ENCODE assay signal across 24 cellular contexts in genomic region chr7:38409524-38409923, GRCh38.
"Had no signal": no experiment of that assay in that cellular context is flagged by ENCODE, and none has a peak within 500 bp of the region (broad histone marks: within the 10 kb centered on the region; RNA-seq: fewer than 3 reads in every experiment).

No MANE protein-coding gene starts in this region.

- ATAC-seq: foreskin keratinocyte; gastroesophageal sphincter; heart right ventricle; left colon; lower lobe of right lung; natural killer cell; pancreas; stimulated activated effector memory CD8-positive, alpha-beta T cell treated with anti-CD3 and anti-CD28 coated beads, Interleukin-12 subunit alpha, Interleukin-12 subunit beta, amount 100 ng/mL, for 72 hours had no signal

- H3K27ac ChIP-seq: coronary artery, esophagus muscularis mucosa, foreskin keratinocyte, gastroesophageal sphincter, heart right ventricle, lower lobe of right lung, neutrophil, pancreas, sigmoid colon, stomach, thyroid gland had no signal

- DNase-seq: dermis blood vessel endothelial cell; effector memory CD4-positive, alpha-beta T cell; foreskin keratinocyte; heart right ventricle; hippocampal formation; islet precursor cell; kidney glomerular epithelial cell; left colon; left ventricle myocardium superior; lower lobe of right lung; natural killer cell; pancreas; sigmoid colon; stimulated activated CD4-positive, alpha-beta T cell treated with anti-CD3 and anti-CD28 coated beads, Interleukin-2, amount 100 ng/mL, for 24 hours; stimulated activated CD4-positive, alpha-beta T cell treated with anti-CD3 and anti-CD28 coated beads, Interleukin-4, amount 100 ng/mL, for 24 hours; stimulated activated naive CD4-positive, alpha-beta T cell treated with Interleukin-2 at 50 U/mL for 16 hours; stomach had no signal

- H3K27me3 ChIP-seq: esophagus muscularis mucosa, foreskin keratinocyte, gastroesophageal sphincter, heart right ventricle, neutrophil, pancreas, sigmoid colon, stomach, thyroid gland had no signal

- FAIRE-seq: endothelial cell of umbilical vein, pancreas had no signal

- H3K4me3 ChIP-seq: coronary artery, esophagus muscularis mucosa, gastroesophageal sphincter, heart right ventricle, lower lobe of right lung, pancreas, sigmoid colon, stomach, thyroid gland had no signal

- H3K9me3 ChIP-seq: neutrophil, pancreas, sigmoid colon, thyroid gland had no signal

- H3K36me3 ChIP-seq: esophagus muscularis mucosa, gastroesophageal sphincter, heart right ventricle, lower lobe of right lung, neutrophil, pancreas, sigmoid colon, stomach, thyroid gland had no signal

- H3K4me1 ChIP-seq: esophagus muscularis mucosa, foreskin keratinocyte, gastroesophageal sphincter, heart right ventricle, lower lobe of right lung, pancreas, sigmoid colon, stomach had no signal
